In genomic region chr6:52243282-52243893, GRCh38 we compare ENCODE assay signal across 32 cellular contexts. TPM values are rescaled to one million over a fixed set of nuclear protein-coding genes. Genes with fewer than 3 reads are reported as not detected.
A peak's percentile ranks its signal among the peaks of the same experiment; 100 is the strongest.
DNase-seq lines count a peak whose midpoint lies in the region; FAIRE-seq and TF ChIP-seq lines count a peak whose summit lies in the region.
"Had no signal": no experiment of that assay in that cellular context is flagged by ENCODE, and none has a peak within 500 bp of the region (broad histone marks: within the 10 kb centered on the region; RNA-seq: fewer than 3 reads in every experiment).

No MANE protein-coding gene starts in this region.

- H3K9ac ChIP-seq in endothelial cell of umbilical vein (replicated peaks; ENCODE audit: extremely low read depth, insufficient read depth, low read length) (no peak overlapping the region), parathyroid adenoma (no peak overlapping the region)

- no peak overlapping the region for H3K27ac Mint-ChIP-seq in endothelial cell (ENCODE audit: unreplicated experiment)
- H3K27ac Mint-ChIP-seq in CD8-positive, alpha-beta memory T cell: no peak overlapping the region
- H3K27ac Mint-ChIP-seq: activated CD4-positive, alpha-beta T cell treated with anti-CD3 and anti-CD28 coated beads, Interleukin-2, amount 10 ng/mL, durations not matched to agents 7 days and 5 days; activated CD8-positive, alpha-beta memory T cell treated with anti-CD3 and anti-CD28 coated beads, Interleukin-2, amount 10 ng/mL, durations not matched to agents 7 days and 5 days; activated naive CD8-positive, alpha-beta T cell treated with anti-CD3 and anti-CD28 coated beads for 36 hours; mesothelial cell of epicardium; natural killer cell treated with Interleukin-12 subunit alpha and Interleukin-12 subunit beta and Interleukin-15 and Interleukin-18, amount 100 ng/mL, for 72 hours; stimulated activated naive CD8-positive, alpha-beta T cell treated with anti-CD3 and anti-CD28 coated beads, Interleukin-15, Interleukin-2, amounts not matched to agents 100 ng/mL and 50 ng/mL, for 24 hours; T-helper 1 cell treated with Interleukin-12 subunit alpha and Interleukin-12 subunit beta and Interleukin-4 antibody, amounts not matched to agents 30 μg/mL and 1 μg/mL, for 36 hours had no signal

- no peak for FAIRE-seq in endothelial cell of umbilical vein (lab: Jason Lieb, UNC)
- FAIRE-seq: H1, RCC 7860 had no signal

- no peak overlapping the region for H3K27ac ChIP-seq in endothelial cell of umbilical vein (ENCODE audit: insufficient read depth, low read depth, low read length)
- no peak overlapping the region for H3K27ac ChIP-seq in parathyroid adenoma
- H3K27ac ChIP-seq in CD8-positive, alpha-beta memory T cell (ENCODE audit: low read depth, low read length): no peak overlapping the region
- H3K27ac ChIP-seq: body of pancreas, right atrium auricular region, SJSA1, transverse colon, VCaP had no signal

- BruUV-seq in endothelial cell of umbilical vein (replicated peaks; lab: Mats Ljungman, UMichigan): no TSS peak

- H3K79me2 ChIP-seq in endothelial cell of umbilical vein (ENCODE audit: control insufficient read depth, insufficient read depth, low read length): no peaks in the 10 kb centered on the region
- H3K79me2 ChIP-seq in parathyroid adenoma: no peaks in the 10 kb centered on the region

- H3K9me3 ChIP-seq in endothelial cell of umbilical vein (replicated peaks; ENCODE audit: control insufficient read depth, insufficient read depth, low read length) (no peaks in the 10 kb centered on the region), parathyroid adenoma (ENCODE audit: control insufficient read depth, low read length) (no peaks in the 10 kb centered on the region)
- H3K9me3 ChIP-seq in CD8-positive, alpha-beta memory T cell (ENCODE audit: low read length): no peaks in the 10 kb centered on the region
- H3K9me3 ChIP-seq: body of pancreas, Caco-2, right atrium auricular region, SJSA1, transverse colon had no signal

- CTCF ChIA-PET in endothelial cell of umbilical vein (lab: Charles Lee): interaction anchor here (1.0 to 1.4 kb wide), 2 partner anchors 9 to 10 kb away, joined by 4 to 9 read pairs; no protein-coding TSS in a partner anchor
- CTCF ChIA-PET in CD8-positive, alpha-beta memory T cell (lab: Charles Lee): interaction anchor here (1.3 kb wide), 1 partner anchor 19 kb away, joined by 5 read pairs; no protein-coding TSS in a partner anchor

- DNase-seq in NCI-H2029 (lab: John Stamatoyannopoulos, UW) (peak; percentile 10), NCI-H2029 treated with DMSO at 0.1 percent for 48 hours (lab: John Stamatoyannopoulos, UW) (no peak), LNCaP clone FGC (ENCODE audit: low read depth) (peak; percentile 8), endothelial cell of umbilical vein (ENCODE audit: low read depth, low spot score) (peak; percentile 43), endothelial cell (ENCODE audit: low spot score) (no peak)
- no peak for DNase-seq in activated naive CD4-positive, alpha-beta T cell (lab: John Stamatoyannopoulos, UW)
- no peak for DNase-seq in CD8-positive, alpha-beta memory T cell
- DNase-seq: 8988T; activated CD4-positive, alpha-beta T cell treated with anti-CD3 and anti-CD28 coated beads, Interleukin-2, amount 10 ng/mL, durations not matched to agents 7 days and 5 days; activated CD8-positive, alpha-beta memory T cell treated with anti-CD3 and anti-CD28 coated beads, Interleukin-2, amount 10 ng/mL, durations not matched to agents 7 days and 5 days; activated naive CD8-positive, alpha-beta T cell treated with anti-CD3 and anti-CD28 coated beads for 36 hours; body of pancreas; Caco-2; Karpas-422; left cardiac atrium; NCI-H1048; NCI-H2081 treated with DMSO at 0.1 percent for 48 hours; NK-92 treated with Interleukin-12 subunit alpha and Interleukin-12 subunit beta, amount 100 ng/mL, for 24 hours; transverse colon had no signal

- TF ChIP-seq POLR2A in endothelial cell of umbilical vein (IDR thresholded peaks at IDR 0.05; ENCODE audit: low read depth, low read length): no peak

- H3K36me3 Mint-ChIP-seq in endothelial cell (ENCODE audit: low read depth, unreplicated experiment): no peaks in the 10 kb centered on the region
- H3K36me3 Mint-ChIP-seq in CD8-positive, alpha-beta memory T cell: no peaks in the 10 kb centered on the region
- H3K36me3 Mint-ChIP-seq: activated naive CD8-positive, alpha-beta T cell treated with anti-CD3 and anti-CD28 coated beads for 36 hours; mesothelial cell of epicardium; natural killer cell treated with Interleukin-12 subunit alpha and Interleukin-12 subunit beta and Interleukin-15 and Interleukin-18, amount 100 ng/mL, for 72 hours had no signal

- POLR2A ChIA-PET in endothelial cell of umbilical vein (lab: Charles Lee): no interaction called here
- POLR2A ChIA-PET in CD8-positive, alpha-beta memory T cell (lab: Charles Lee): no interaction called here

- intact Hi-C loops in endothelial cell of umbilical vein (cut with micrococcal nuclease): no loop called here

- H3K27me3 Mint-ChIP-seq in endothelial cell (ENCODE audit: unreplicated experiment): peaks cover 2% of the 10 kb centered on the region
- peaks cover 9 to 54% of the 10 kb centered on the region in 2 donors for H3K27me3 Mint-ChIP-seq in CD8-positive, alpha-beta memory T cell

- H3K9me3 Mint-ChIP-seq in endothelial cell (ENCODE audit: unreplicated experiment): no peaks in the 10 kb centered on the region
- H3K9me3 Mint-ChIP-seq in CD8-positive, alpha-beta memory T cell: no peaks in the 10 kb centered on the region
- H3K9me3 Mint-ChIP-seq: activated CD4-positive, alpha-beta T cell treated with anti-CD3 and anti-CD28 coated beads, Interleukin-2, amount 10 ng/mL, durations not matched to agents 7 days and 5 days; activated naive CD8-positive, alpha-beta T cell treated with anti-CD3 and anti-CD28 coated beads for 36 hours; mesothelial cell of epicardium; natural killer cell treated with Interleukin-12 subunit alpha and Interleukin-12 subunit beta and Interleukin-15 and Interleukin-18, amount 100 ng/mL, for 72 hours; stimulated activated naive CD8-positive, alpha-beta T cell treated with anti-CD3 and anti-CD28 coated beads, Interleukin-15, Interleukin-2, amounts not matched to agents 100 ng/mL and 50 ng/mL, for 24 hours; T-helper 1 cell treated with Interleukin-12 subunit alpha and Interleukin-12 subunit beta and Interleukin-4 antibody, amounts not matched to agents 30 μg/mL and 1 μg/mL, for 36 hours had no signal

- no peak overlapping the region for H3K4me3 Mint-ChIP-seq in endothelial cell (ENCODE audit: unreplicated experiment)
- H3K4me3 Mint-ChIP-seq in CD8-positive, alpha-beta memory T cell: no peak overlapping the region
- H3K4me3 Mint-ChIP-seq: activated CD4-positive, alpha-beta T cell treated with anti-CD3 and anti-CD28 coated beads, Interleukin-2, amount 10 ng/mL, durations not matched to agents 7 days and 5 days; activated CD8-positive, alpha-beta memory T cell treated with anti-CD3 and anti-CD28 coated beads, Interleukin-2, amount 10 ng/mL, durations not matched to agents 7 days and 5 days; activated naive CD8-positive, alpha-beta T cell treated with anti-CD3 and anti-CD28 coated beads for 36 hours; mesothelial cell of epicardium; natural killer cell treated with Interleukin-12 subunit alpha and Interleukin-12 subunit beta and Interleukin-15 and Interleukin-18, amount 100 ng/mL, for 72 hours; stimulated activated naive CD8-positive, alpha-beta T cell treated with anti-CD3 and anti-CD28 coated beads, Interleukin-15, Interleukin-2, amounts not matched to agents 100 ng/mL and 50 ng/mL, for 24 hours; T-helper 1 cell treated with Interleukin-12 subunit alpha and Interleukin-12 subunit beta and Interleukin-4 antibody, amounts not matched to agents 30 μg/mL and 1 μg/mL, for 36 hours had no signal

- no peaks in the 10 kb centered on the region for H3K36me3 ChIP-seq in endothelial cell of umbilical vein (ENCODE audit: control insufficient read depth in 2 of 2, extremely low read depth in 1 of 2, insufficient read depth in 2 of 2, low read length in 2 of 2)
- no peaks in the 10 kb centered on the region for H3K36me3 ChIP-seq in parathyroid adenoma (ENCODE audit: control insufficient read depth, insufficient read depth, low read length)
- no peaks in the 10 kb centered on the region for H3K36me3 ChIP-seq in CD8-positive, alpha-beta memory T cell (ENCODE audit: insufficient read depth, low read length)
- H3K36me3 ChIP-seq: right atrium auricular region, SJSA1, transverse colon had no signal

- H4K20me1 ChIP-seq in endothelial cell of umbilical vein (replicated peaks; ENCODE audit: control insufficient read depth, extremely low read depth, insufficient read depth, low read length): no peaks in the 10 kb centered on the region

- H3K4me3 ChIP-seq in LNCaP clone FGC (ENCODE audit: low read depth, low read length): no peak overlapping the region
- no peak overlapping the region for H3K4me3 ChIP-seq in endothelial cell of umbilical vein (replicated peaks in 1 of 3; ENCODE audit: insufficient read depth in 1 of 3, low read depth in 1 of 3, low read length in 3 of 3)
- H3K4me3 ChIP-seq in parathyroid adenoma (ENCODE audit: low read depth, low read length): no peak overlapping the region
- no peak overlapping the region for H3K4me3 ChIP-seq in CD8-positive, alpha-beta memory T cell (ENCODE audit: low read length)
- H3K4me3 ChIP-seq: body of pancreas, right atrium auricular region, SJSA1, transverse colon had no signal

- no peaks in the 10 kb centered on the region for H3K4me1 ChIP-seq in endothelial cell of umbilical vein (ENCODE audit: control insufficient read depth, extremely low read depth, insufficient read depth, low read length)
- H3K4me1 ChIP-seq in parathyroid adenoma: peaks cover 6% of the 10 kb centered on the region
- H3K4me1 ChIP-seq in CD8-positive, alpha-beta memory T cell (ENCODE audit: insufficient read depth, low read length): no peaks in the 10 kb centered on the region
- H3K4me1 ChIP-seq: body of pancreas, right atrium auricular region, SJSA1, transverse colon had no signal

- H2AFZ ChIP-seq in endothelial cell of umbilical vein (ENCODE audit: low read depth, low read length) (no peak overlapping the region), parathyroid adenoma (peak overlapping the region; percentile 21)

- dilution Hi-C loops in endothelial cell of umbilical vein (cut with MboI; ENCODE audit: extremely low pct_ligation_motif_present, low sequenced_read_pairs): no loop called here

- TF ChIP-seq CTCF in LNCaP clone FGC (IDR thresholded peaks at IDR 0.05; ENCODE audit: control insufficient read depth, extremely low read depth, insufficient read depth) (no peak), endothelial cell of umbilical vein (IDR thresholded peaks at IDR 0.05; ENCODE audit: extremely low read depth in 1 of 2, insufficient read depth in 1 of 2, low read depth in 1 of 2, low read length in 2 of 2) (no peak), parathyroid adenoma (IDR thresholded peaks at IDR 0.05) (no peak), endothelial cell (IDR thresholded peaks at IDR 0.05; ENCODE audit: unreplicated experiment) (no peak)

- H3K9me1 ChIP-seq in endothelial cell of umbilical vein (replicated peaks; ENCODE audit: control insufficient read depth, extremely low read depth, insufficient read depth, low read length): no peaks in the 10 kb centered on the region

- H3K4me1 Mint-ChIP-seq in endothelial cell (ENCODE audit: unreplicated experiment): peaks cover 3% of the 10 kb centered on the region
- no peaks in the 10 kb centered on the region for H3K4me1 Mint-ChIP-seq in CD8-positive, alpha-beta memory T cell
- H3K4me1 Mint-ChIP-seq: activated CD4-positive, alpha-beta T cell treated with anti-CD3 and anti-CD28 coated beads, Interleukin-2, amount 10 ng/mL, durations not matched to agents 7 days and 5 days; activated CD8-positive, alpha-beta memory T cell treated with anti-CD3 and anti-CD28 coated beads, Interleukin-2, amount 10 ng/mL, durations not matched to agents 7 days and 5 days; activated naive CD8-positive, alpha-beta T cell treated with anti-CD3 and anti-CD28 coated beads for 36 hours had no signal

- H3K27me3 ChIP-seq in endothelial cell of umbilical vein (ENCODE audit: control insufficient read depth in 2 of 2, insufficient read depth in 2 of 2, low read length in 2 of 2): peaks cover 2 to 3% of the 10 kb centered on the region in 2 experiments
- H3K27me3 ChIP-seq in parathyroid adenoma (ENCODE audit: control insufficient read depth, insufficient read depth, low read length): no peaks in the 10 kb centered on the region
- no peaks in the 10 kb centered on the region for H3K27me3 ChIP-seq in CD8-positive, alpha-beta memory T cell (ENCODE audit: insufficient read depth, low read length, poor library complexity, severe bottlenecking)
- H3K27me3 ChIP-seq: body of pancreas, right atrium auricular region, transverse colon had no signal

- H3K4me2 ChIP-seq in endothelial cell of umbilical vein (ENCODE audit: insufficient read depth, low read length) (no peak overlapping the region), parathyroid adenoma (ENCODE audit: low read length) (no peak overlapping the region)

RNA-seq across cellular contexts. Expression of gene IL17F, which starts 0.9 kb away (rescaled TPM):
- total RNA-seq in endothelial cell of umbilical vein (not detected in 2 replicates), endothelial cell (ENCODE audit: unreplicated experiment) (not detected)
- polyA plus RNA-seq in endothelial cell of umbilical vein: not detected in 2 replicates
- not detected in 2 replicates for polyA plus RNA-seq in endothelial cell of umbilical vein (2011; cell fraction: cytosol; rRNA removed)
- not detected in 2 replicates for polyA plus RNA-seq in endothelial cell of umbilical vein (2011; cell fraction: nucleus; rRNA removed)
- polyA plus RNA-seq in endothelial cell of umbilical vein (2012): not detected in 2 replicates
- polyA minus RNA-seq in endothelial cell of umbilical vein: not detected in 2 replicates
- not detected for polyA minus RNA-seq in endothelial cell of umbilical vein (2011; cell fraction: cytosol; rRNA and poly(A)+ RNA removed)
- not detected in 2 replicates for polyA minus RNA-seq in endothelial cell of umbilical vein (2011; cell fraction: nucleus; rRNA and poly(A)+ RNA removed)
- 1 to 10 TPM in 1 of 2 experiments, under 1 TPM in 1; 0.84 to 2.3 TPM for total RNA-seq in CD8-positive, alpha-beta memory T cell
- not detected for polyA plus RNA-seq in CD8-positive, alpha-beta memory T cell
- total RNA-seq: activated CD8-positive, alpha-beta memory T cell treated with anti-CD3 and anti-CD28 coated beads, Interleukin-2, amount 10 ng/mL, durations not matched to agents 7 days and 5 days; activated naive CD8-positive, alpha-beta T cell treated with anti-CD3 and anti-CD28 coated beads for 36 hours; body of pancreas; Caco-2; H1; HT1080; left cardiac atrium; mesothelial cell of epicardium; osteocyte; right atrium auricular region; SJSA1; transverse colon had no signal
- polyA plus RNA-seq: BJ had no signal

RNA-seq across cellular contexts. Expression of gene MCM3, which starts 41.2 kb away (rescaled TPM):
- 80.6 and 81.6 TPM in 2 replicates for total RNA-seq in endothelial cell of umbilical vein
- 50.3 and 57.2 TPM in 2 replicates for polyA plus RNA-seq in endothelial cell of umbilical vein
- 71.6 and 88.5 TPM in 2 replicates for polyA plus RNA-seq in endothelial cell of umbilical vein (2011; cell fraction: cytosol; rRNA removed)
- 107 and 153 TPM in 2 replicates for polyA plus RNA-seq in endothelial cell of umbilical vein (2011; cell fraction: nucleus; rRNA removed)
- polyA plus RNA-seq in endothelial cell of umbilical vein (2012): 35.7 and 56.3 TPM in 2 replicates
- 99.5 and 110 TPM in 2 replicates for polyA minus RNA-seq in endothelial cell of umbilical vein
- polyA minus RNA-seq in endothelial cell of umbilical vein (2011; cell fraction: cytosol; rRNA and poly(A)+ RNA removed): 113 TPM
- 37.7 and 72.2 TPM in 2 replicates for polyA minus RNA-seq in endothelial cell of umbilical vein (2011; cell fraction: nucleus; rRNA and poly(A)+ RNA removed)
- total RNA-seq in endothelial cell (ENCODE audit: unreplicated experiment): 50.0 TPM
- 100 to 1,000 TPM; 262 to 263 TPM for total RNA-seq in CD8-positive, alpha-beta memory T cell
- polyA plus RNA-seq in CD8-positive, alpha-beta memory T cell: 59.0 TPM

RNA-seq across cellular contexts. Expression of gene IL17A, which starts 57.2 kb away (rescaled TPM):
- total RNA-seq in endothelial cell of umbilical vein (not detected in 2 replicates), endothelial cell (ENCODE audit: unreplicated experiment) (not detected)
- not detected in 2 replicates for polyA plus RNA-seq in endothelial cell of umbilical vein
- polyA plus RNA-seq in endothelial cell of umbilical vein (2011; cell fraction: cytosol; rRNA removed): not detected in 2 replicates
- polyA plus RNA-seq in endothelial cell of umbilical vein (2011; cell fraction: nucleus; rRNA removed): not detected in 2 replicates
- not detected in 2 replicates for polyA plus RNA-seq in endothelial cell of umbilical vein (2012)
- not detected in 2 replicates for polyA minus RNA-seq in endothelial cell of umbilical vein
- not detected for polyA minus RNA-seq in endothelial cell of umbilical vein (2011; cell fraction: cytosol; rRNA and poly(A)+ RNA removed)
- polyA minus RNA-seq in endothelial cell of umbilical vein (2011; cell fraction: nucleus; rRNA and poly(A)+ RNA removed): not detected in 2 replicates
- total RNA-seq in CD8-positive, alpha-beta memory T cell: under 1 TPM; 0.51 to 0.63 TPM
- not detected for polyA plus RNA-seq in CD8-positive, alpha-beta memory T cell
- total RNA-seq: activated CD8-positive, alpha-beta memory T cell treated with anti-CD3 and anti-CD28 coated beads, Interleukin-2, amount 10 ng/mL, durations not matched to agents 7 days and 5 days; activated naive CD8-positive, alpha-beta T cell treated with anti-CD3 and anti-CD28 coated beads for 36 hours; body of pancreas; Caco-2; H1; HT1080; left cardiac atrium; mesothelial cell of epicardium; osteocyte; right atrium auricular region; SJSA1; transverse colon had no signal
- polyA plus RNA-seq: BJ, H1 had no signal

Comparison
In these comparisons a context has a peak if more than half of its experiments do, and no peak if none do; other contexts are left out.
1. DNase-seq: peak in NCI-H2029 (single experiment), LNCaP clone FGC (single experiment) and endothelial cell of umbilical vein (single experiment); none in NCI-H2029 treated with DMSO at 0.1 percent for 48 hours (single experiment), activated naive CD4-positive, alpha-beta T cell (0 of 4), endothelial cell (single experiment) and CD8-positive, alpha-beta memory T cell (0 of 5).